8 cellular contexts compared by ENCODE assay signal in the genomic region with DNA sequence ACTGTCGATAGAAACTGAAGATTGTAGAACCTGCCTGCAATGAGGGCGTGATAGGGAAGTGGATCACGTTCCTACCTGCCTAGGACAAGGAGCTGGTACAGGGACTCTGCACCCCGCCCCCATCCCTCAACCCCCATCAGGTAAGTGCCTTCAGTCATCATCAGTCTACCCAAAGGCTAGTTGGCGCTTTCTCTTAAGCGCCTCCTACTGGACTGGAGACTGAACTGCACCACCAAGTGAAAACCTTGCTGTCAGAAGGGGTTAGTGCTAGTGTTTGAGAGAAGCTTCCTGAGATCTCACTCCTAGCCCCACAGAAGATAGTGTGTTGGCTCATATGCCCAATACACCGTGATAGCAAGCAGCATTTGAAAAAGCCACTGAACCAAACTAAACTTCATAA.
DNase-seq lines count a peak whose midpoint lies in the region; ATAC-seq and TF ChIP-seq lines count a peak whose summit lies in the region.

No MANE protein-coding gene starts in this region.

- no peaks in the 10 kb centered on the region for H4K20me1 ChIP-seq in smooth muscle cell (ENCODE audit: low read depth)

- H3K79me2 ChIP-seq in smooth muscle cell (ENCODE audit: low read depth) = no peaks in the 10 kb centered on the region

- no peaks in the 10 kb centered on the region for H3K27me3 ChIP-seq in smooth muscle cell (ENCODE audit: low read depth)

- H3K9me3 ChIP-seq in smooth muscle cell (replicated peaks; ENCODE audit: low read depth) = no peaks in the 10 kb centered on the region

- peaks cover 0 to 1% (median 0%) of the 10 kb centered on the region in 3 donors for H3K27me3 Mint-ChIP-seq in CD14-positive monocyte (ENCODE audit: low read depth in 3 of 3)
- no peaks in the 10 kb centered on the region for H3K27me3 Mint-ChIP-seq in naive thymus-derived CD8-positive, alpha-beta T cell

- H3K9ac ChIP-seq in smooth muscle cell (ENCODE audit: low read depth) = no peak overlapping the region

- H3K36me3 Mint-ChIP-seq in CD14-positive monocyte = no peaks in the 10 kb centered on the region
- H3K36me3 Mint-ChIP-seq in naive thymus-derived CD8-positive, alpha-beta T cell = peaks cover 0 to 5% (median 0%) of the 10 kb centered on the region in 3 donors

- DNase-seq in CD14-positive monocyte (ENCODE audit: low spot score) (no peak), choroid plexus epithelial cell (ENCODE audit: low read depth) (no peak), COLO829 (ENCODE audit: low spot score) (no peak), smooth muscle cell (lab: John Stamatoyannopoulos, UW; ENCODE audit: unreplicated experiment) (no peak), Right ventricle myocardium inferior (ENCODE audit: missing footprints) (no peak)
- no peak for DNase-seq in naive thymus-derived CD8-positive, alpha-beta T cell

- WGBS in smooth muscle cell (ENCODE audit: low lambda C conversion rate) = 34% methylated on average over 7 of the region's 7 CpGs

- H3K4me2 ChIP-seq in smooth muscle cell = no peak overlapping the region

- no peaks in the 10 kb centered on the region for H3K36me3 ChIP-seq in smooth muscle cell (ENCODE audit: low read depth)

- ATAC-seq in GM19324 (IDR thresholded peaks at IDR 0.05; ENCODE audit: low FRiP score, unreplicated experiment) (peak; percentile 71), HG03354 (IDR thresholded peaks at IDR 0.05; ENCODE audit: poor library complexity, severe bottlenecking, unreplicated experiment) (peak; percentile 83), Right ventricle myocardium inferior (no peak)
- ATAC-seq in naive thymus-derived CD8-positive, alpha-beta T cell = no peak

- no peaks in the 10 kb centered on the region for H3K4me1 ChIP-seq in smooth muscle cell (ENCODE audit: low read depth)

- no peak overlapping the region for H2AFZ ChIP-seq in smooth muscle cell (ENCODE audit: low read depth)

- H3K27ac Mint-ChIP-seq in CD14-positive monocyte = no peak overlapping the region
- no peak overlapping the region for H3K27ac Mint-ChIP-seq in naive thymus-derived CD8-positive, alpha-beta T cell

- H3K4me3 Mint-ChIP-seq in CD14-positive monocyte = no peak overlapping the region
- no peak overlapping the region for H3K4me3 Mint-ChIP-seq in naive thymus-derived CD8-positive, alpha-beta T cell

- intact Hi-C loops in CD14-positive monocyte (cut with micrococcal nuclease) = no loop called here
- intact Hi-C loops in Right ventricle myocardium inferior (cut with DNase I) = no loop called here

- H3K9me3 Mint-ChIP-seq in CD14-positive monocyte = peaks cover 0 to 14% (median 8%) of the 10 kb centered on the region in 7 donors
- peaks cover 0 to 23% (median 7%) of the 10 kb centered on the region in 9 donors for H3K9me3 Mint-ChIP-seq in naive thymus-derived CD8-positive, alpha-beta T cell

- no peak overlapping the region for H3K4me3 ChIP-seq in choroid plexus epithelial cell (ENCODE audit: low read depth, low read length)
- no peak overlapping the region for H3K4me3 ChIP-seq in smooth muscle cell

- H3K4me1 Mint-ChIP-seq in CD14-positive monocyte = no peaks in the 10 kb centered on the region
- no peaks in the 10 kb centered on the region for H3K4me1 Mint-ChIP-seq in naive thymus-derived CD8-positive, alpha-beta T cell

- POLR2A ChIA-PET in naive thymus-derived CD8-positive, alpha-beta T cell (lab: Charles Lee) = no interaction called here

- no peak overlapping the region for H3K27ac ChIP-seq in smooth muscle cell (ENCODE audit: low read depth)

- TF ChIP-seq CTCF in CD14-positive monocyte (IDR thresholded peaks at IDR 0.05) = peak; percentile 47
- TF ChIP-seq CTCF in choroid plexus epithelial cell (conservative IDR thresholded peaks at IDR 0.05; ENCODE audit: low read depth, low read length) = peak; percentile 10
- TF ChIP-seq CTCF in smooth muscle cell (IDR thresholded peaks at IDR 0.05; ENCODE audit: borderline replicate concordance, insufficient read depth, poor library complexity, severe bottlenecking) = no peak

- H3F3A ChIP-seq in smooth muscle cell (ENCODE audit: low read depth) = no peaks in the 10 kb centered on the region

Comparison
In these comparisons a context has a peak if more than half of its experiments do, and no peak if none do; other contexts are left out.
1. ATAC-seq: peak in GM19324 (single experiment) and HG03354 (single experiment); none in naive thymus-derived CD8-positive, alpha-beta T cell (0 of 2) and Right ventricle myocardium inferior (single experiment).